ENCODE assay signal across 10 cellular contexts in the genomic region with DNA sequence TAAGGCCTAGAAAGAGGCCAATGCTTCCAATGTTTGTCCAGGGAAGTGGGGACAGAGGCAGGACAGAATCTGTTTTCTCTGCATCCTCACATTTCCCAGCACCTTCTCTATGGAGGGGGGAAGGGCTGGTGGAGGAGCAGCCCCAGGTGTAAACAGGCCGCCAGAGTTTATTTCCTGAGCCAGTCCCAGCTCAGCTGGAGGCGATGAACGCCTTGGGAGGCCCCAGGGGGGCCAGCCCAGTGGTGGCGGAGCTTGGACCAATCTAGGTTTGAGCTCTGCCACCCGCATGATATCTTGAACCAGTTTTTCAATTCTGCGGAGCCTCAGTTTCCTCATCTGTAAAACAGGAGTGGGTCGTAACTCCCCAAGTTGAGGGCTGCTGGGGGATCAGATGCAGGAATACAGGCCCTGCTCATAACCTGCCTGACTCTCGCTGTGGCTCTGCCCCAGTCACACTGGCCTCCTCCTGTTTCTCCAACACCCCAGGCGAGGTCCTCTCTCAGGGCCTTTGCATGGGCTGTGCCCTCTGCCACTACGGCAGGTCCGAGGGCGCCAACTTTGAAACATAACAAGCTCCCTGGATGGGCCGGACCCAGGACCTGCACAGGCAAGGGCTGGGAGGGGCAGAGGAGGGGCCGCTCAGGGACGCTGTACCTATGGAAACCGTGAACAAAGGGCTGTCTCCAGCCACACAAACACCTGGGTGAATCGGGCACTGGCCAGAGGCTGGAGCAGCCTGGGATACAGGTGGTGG. TPM values are rescaled to one million over a fixed set of nuclear protein-coding genes. Genes with fewer than 3 reads are reported as not detected.
DNase-seq lines count a peak whose midpoint lies in the region; ATAC-seq, FAIRE-seq and TF ChIP-seq lines count a peak whose summit lies in the region.
"Had no signal": no experiment of that assay in that cellular context is flagged by ENCODE, and none has a peak within 500 bp of the region (broad histone marks: within the 10 kb centered on the region; RNA-seq: fewer than 3 reads in every experiment).

No MANE protein-coding gene starts in this region.

- H3K9ac ChIP-seq in HepG2 (ENCODE audit: insufficient read depth, low read depth, low read length), result peak overlapping the region; percentile 98

- peaks cover 31% of the 10 kb centered on the region for H3K4me1 Mint-ChIP-seq in activated T-cell treated with anti-CD3 and anti-CD28 coated beads, Interleukin-2, amount 50 U/mL, for 24 hours (ENCODE audit: low read depth)
- peaks cover 18% of the 10 kb centered on the region for H3K4me1 Mint-ChIP-seq in activated T-helper 2 cell treated with anti-CD3 and anti-CD28 coated beads, Interferon-gamma antibody, Interleukin-2, Interleukin-4, amounts not matched to agents 10 μg/mL and 5 μg/mL and 100 μg/mL, durations not matched to agents 14 hours and 24 hours and 36 hours (ENCODE audit: low read depth)

- TF ChIP-seq CTCF in HepG2 (CRISPR knock-in tag; IDR thresholded peaks at IDR 0.05), result no peak

- no peak overlapping the region for H2AFZ ChIP-seq in HepG2 (ENCODE audit: low read length)

- TF ChIP-seq EP300 in HepG2 (IDR thresholded peaks at IDR 0.05; ENCODE audit: low read depth in 2 of 2, low read length in 2 of 2), result no peak
- no peak for TF ChIP-seq EP300 in HepG2 (CRISPR knock-in tag; IDR thresholded peaks at IDR 0.05; ENCODE audit: borderline replicate concordance)

- no peaks in the 10 kb centered on the region for H3K36me3 ChIP-seq in HepG2 (replicated peaks in 1 of 2; ENCODE audit: control insufficient read depth in 1 of 2, insufficient read depth in 2 of 2, low read length in 2 of 2)
- H3K36me3 ChIP-seq in thymus (ENCODE audit: control insufficient read depth, insufficient read depth), result no peaks in the 10 kb centered on the region

- 9% methylated on average over 4 of the region's 17 CpGs for WGBS in HepG2 (ENCODE audit: low lambda C conversion rate)
- WGBS in thymus, result 78% methylated on average over 17 of the region's 17 CpGs

- no peak for FAIRE-seq in HepG2 (lab: Jason Lieb, UNC)
- FAIRE-seq: G401.6 had no signal

- no peaks in the 10 kb centered on the region for H3K27me3 Mint-ChIP-seq in activated T-cell treated with anti-CD3 and anti-CD28 coated beads, Interleukin-2, amount 50 U/mL, for 24 hours
- no peaks in the 10 kb centered on the region for H3K27me3 Mint-ChIP-seq in activated T-helper 2 cell treated with anti-CD3 and anti-CD28 coated beads, Interferon-gamma antibody, Interleukin-2, Interleukin-4, amounts not matched to agents 10 μg/mL and 5 μg/mL and 100 μg/mL, durations not matched to agents 14 hours and 24 hours and 36 hours (ENCODE audit: low read depth)

- POLR2A ChIA-PET in HepG2 (lab: Yijun Ruan, JAX), result interaction anchor here (0.9 to 1.4 kb wide), 3 partner anchors 31 to 77 kb away, joined by 3 read pairs; no protein-coding TSS in a partner anchor

- peak; percentile 65 for ATAC-seq in HepG2
- ATAC-seq in GM21360 (IDR thresholded peaks at IDR 0.05; ENCODE audit: unreplicated experiment), result no peak
- ATAC-seq in HG02852 (IDR thresholded peaks at IDR 0.05; ENCODE audit: unreplicated experiment), result no peak

- H4K20me1 ChIP-seq in HepG2 (ENCODE audit: insufficient read depth, low read length), result peaks cover 9% of the 10 kb centered on the region; the same call in 1 of the 2 replicates

- 0 out of 4 replicates have a peak, but pooled peaks of 1 of the 2 experiments have one; percentile 10 for TF ChIP-seq POLR2A in HepG2 (IDR thresholded peaks at IDR 0.05; ENCODE audit: insufficient read depth in 1 of 2, low read depth in 2 of 2, low read length in 2 of 2)

- intact Hi-C loops in activated T-helper 2 cell treated with anti-CD3 and anti-CD28 coated beads, Interferon-gamma antibody, Interleukin-2, Interleukin-4, amounts not matched to agents 10 μg/mL and 5 μg/mL and 100 μg/mL, durations not matched to agents 14 hours and 24 hours and 36 hours (cut with micrococcal nuclease), result no loop called here
- intact Hi-C loops in HepG2 (cut with micrococcal nuclease; ENCODE audit: unreplicated experiment), result no loop called here

- H3K79me2 ChIP-seq in HepG2 (ENCODE audit: insufficient read depth, low read length), result peaks cover 33% of the 10 kb centered on the region

- peak overlapping the region; percentile 74 for H3K4me2 ChIP-seq in HepG2 (ENCODE audit: low read depth, low read length)

- peaks cover 3% of the 10 kb centered on the region for H3K36me3 Mint-ChIP-seq in activated T-cell treated with anti-CD3 and anti-CD28 coated beads, Interleukin-2, amount 50 U/mL, for 24 hours (ENCODE audit: low read depth)
- H3K36me3 Mint-ChIP-seq in activated T-helper 2 cell treated with anti-CD3 and anti-CD28 coated beads, Interferon-gamma antibody, Interleukin-2, Interleukin-4, amounts not matched to agents 10 μg/mL and 5 μg/mL and 100 μg/mL, durations not matched to agents 14 hours and 24 hours and 36 hours (ENCODE audit: low read depth), result peaks cover 2% of the 10 kb centered on the region

- in situ Hi-C loops in HepG2 (cut with HindIII; ENCODE audit: extremely low pct_ligation_motif_present, low pct_unique_long_range_greater_than_20kb), result no loop called here

- H3K27me3 ChIP-seq in HepG2 (ENCODE audit: control insufficient read depth in 1 of 2, insufficient read depth in 2 of 2, low read length in 2 of 2), result no peaks in the 10 kb centered on the region; a peak in 1 of 5 replicates
- H3K27me3 ChIP-seq in thymus (ENCODE audit: control insufficient read depth, insufficient read depth), result peaks cover 2% of the 10 kb centered on the region

- no peak for TF ChIP-seq RAD21 in HepG2 (CRISPR knock-in tag; IDR thresholded peaks at IDR 0.05)

- H3K4me3 Mint-ChIP-seq in activated T-cell treated with anti-CD3 and anti-CD28 coated beads, Interleukin-2, amount 50 U/mL, for 24 hours, result peak overlapping the region; percentile 89
- H3K4me3 Mint-ChIP-seq in activated T-helper 2 cell treated with anti-CD3 and anti-CD28 coated beads, Interferon-gamma antibody, Interleukin-2, Interleukin-4, amounts not matched to agents 10 μg/mL and 5 μg/mL and 100 μg/mL, durations not matched to agents 14 hours and 24 hours and 36 hours (ENCODE audit: low read depth), result peak overlapping the region; percentile 100

- H3K27ac Mint-ChIP-seq in activated T-cell treated with anti-CD3 and anti-CD28 coated beads, Interleukin-2, amount 50 U/mL, for 24 hours, result peak overlapping the region; percentile 88
- H3K27ac Mint-ChIP-seq in activated T-helper 2 cell treated with anti-CD3 and anti-CD28 coated beads, Interferon-gamma antibody, Interleukin-2, Interleukin-4, amounts not matched to agents 10 μg/mL and 5 μg/mL and 100 μg/mL, durations not matched to agents 14 hours and 24 hours and 36 hours, result no peak overlapping the region

- peak overlapping the region; percentile 90 for H3K27ac ChIP-seq in HepG2 (ENCODE audit: extremely low read length, insufficient read depth, low read length)
- H3K27ac ChIP-seq in thymus (ENCODE audit: low read depth), result peak overlapping the region; percentile 2
- no peak overlapping the region for H3K27ac ChIP-seq in caudate nucleus (ENCODE audit: low read depth, low read length)
- H3K27ac ChIP-seq: epithelial cell of prostate had no signal

- H3K4me3 ChIP-seq in HepG2 (replicated peaks in 1 of 3; ENCODE audit: insufficient read depth in 1 of 3, low read depth in 2 of 3, low read length in 3 of 3) (peak overlapping the region; percentile 80 to 99 (median 98)), thymus (ENCODE audit: low read length) (peak overlapping the region; percentile 86)

- H3K9me3 ChIP-seq in HepG2 (ENCODE audit: low read length), result no peaks in the 10 kb centered on the region
- H3K9me3 ChIP-seq in thymus (ENCODE audit: control insufficient read depth), result no peaks in the 10 kb centered on the region

- CTCF ChIA-PET in HepG2 (lab: Yijun Ruan, JAX; ENCODE audit: low intra/inter-chr PET ratio, low total read pairs), result no interaction called here

- DNase-seq in activated T-cell treated with anti-CD3 and anti-CD28 coated beads, Interleukin-2, amount 50 U/mL, for 24 hours, result no peak
- no peak for DNase-seq in activated T-cell treated with anti-CD3 and anti-CD28 coated beads for 4 hours
- no peak for DNase-seq in activated T-helper 2 cell treated with anti-CD3 and anti-CD28 coated beads, Interferon-gamma antibody, Interleukin-2, Interleukin-4, amounts not matched to agents 10 μg/mL and 5 μg/mL and 100 μg/mL, durations not matched to agents 14 hours and 24 hours and 36 hours (ENCODE audit: low spot score)
- DNase-seq in HepG2 (ENCODE audit: low spot score), result peak; percentile 66
- DNase-seq in caudate nucleus (lab: John Stamatoyannopoulos, UW), result no peak

- BruUV-seq in HepG2 (replicated peaks; lab: Mats Ljungman, UMichigan), result TSS peak; percentile 62

- H3K4me1 ChIP-seq in HepG2 (ENCODE audit: insufficient read depth, low read length) (peaks cover 38% of the 10 kb centered on the region), thymus (ENCODE audit: control insufficient read depth, insufficient read depth, low read length) (peaks cover 17% of the 10 kb centered on the region)

- H3K9me3 Mint-ChIP-seq in activated T-cell treated with anti-CD3 and anti-CD28 coated beads, Interleukin-2, amount 50 U/mL, for 24 hours, result no peaks in the 10 kb centered on the region
- H3K9me3 Mint-ChIP-seq in activated T-helper 2 cell treated with anti-CD3 and anti-CD28 coated beads, Interferon-gamma antibody, Interleukin-2, Interleukin-4, amounts not matched to agents 10 μg/mL and 5 μg/mL and 100 μg/mL, durations not matched to agents 14 hours and 24 hours and 36 hours, result no peaks in the 10 kb centered on the region

RNA-seq across cellular contexts. Expression of a gene that starts 1.1 kb away (rescaled TPM):
- 16.1 and 16.9 TPM in 2 replicates for total RNA-seq in activated T-helper 2 cell treated with anti-CD3 and anti-CD28 coated beads, Interferon-gamma antibody, Interleukin-2, Interleukin-4, amounts not matched to agents 10 μg/mL and 5 μg/mL and 100 μg/mL, durations not matched to agents 14 hours and 24 hours and 36 hours
- total RNA-seq in HepG2 (2016; rRNA removed; fragmentation: Illumina TruSeq; extraction: Trizol), result 18.9 and 21.4 TPM in 2 replicates
- 5.7 and 6.2 TPM in 2 replicates for total RNA-seq in HepG2 (2016; cell fraction: cytosol; rRNA removed; fragmentation: Illumina TruSeq; extraction: Trizol; ENCODE audit: low read depth)
- 15.8 and 20.8 TPM in 2 replicates for total RNA-seq in HepG2 (2016; cell fraction: insoluble cytoplasmic fraction; rRNA removed; fragmentation: Illumina TruSeq; extraction: Trizol)
- total RNA-seq in HepG2 (2016; cell fraction: membrane; rRNA removed; fragmentation: Illumina TruSeq; extraction: Trizol), result 17.1 and 17.6 TPM in 2 replicates
- 9.7 and 12.6 TPM in 2 replicates for total RNA-seq in HepG2 (2016; cell fraction: nucleus; rRNA removed; fragmentation: Illumina TruSeq; extraction: Trizol)
- polyA plus RNA-seq in HepG2 (2011; rRNA removed) (13.4 and 14.2 TPM in 2 replicates), thymus (6.9 TPM)
- polyA plus RNA-seq in HepG2 (2011; cell fraction: cytosol; rRNA removed), result 16.1 and 16.8 TPM in 2 replicates
- polyA plus RNA-seq in HepG2 (2011; cell fraction: nucleus; rRNA removed), result 7.6 and 8.4 TPM in 2 replicates
- polyA plus RNA-seq in HepG2 (2012), result 11.6 and 15.1 TPM in 2 replicates
- polyA plus RNA-seq in HepG2 (2016; cell fraction: cytosol; fragmentation: Illumina TruSeq; extraction: Trizol; ENCODE audit: low read depth), result 5.3 and 5.7 TPM in 2 replicates
- polyA plus RNA-seq in HepG2 (2016; cell fraction: insoluble cytoplasmic fraction; fragmentation: Illumina TruSeq; extraction: Trizol; ENCODE audit: low read depth), result 20.0 and 23.7 TPM in 2 replicates
- 13.6 and 14.4 TPM in 2 replicates for polyA plus RNA-seq in HepG2 (2016; cell fraction: membrane; fragmentation: Illumina TruSeq; extraction: Trizol; ENCODE audit: low read depth)
- polyA plus RNA-seq in HepG2 (2016; cell fraction: nucleus; fragmentation: Illumina TruSeq; extraction: Trizol; ENCODE audit: insufficient read depth, low read depth), result 15.4 and 17.2 TPM in 2 replicates
- polyA minus RNA-seq in HepG2 (2011; rRNA and poly(A)+ RNA removed; ENCODE audit: low replicate concordance), result 2.7 and 20.5 TPM in 2 replicates
- 10.1 and 10.4 TPM in 2 replicates for polyA minus RNA-seq in HepG2 (2011; cell fraction: cytosol; rRNA and poly(A)+ RNA removed)
- polyA minus RNA-seq in HepG2 (2011; cell fraction: nucleus; rRNA and poly(A)+ RNA removed), result 8.8 and 9.0 TPM in 2 replicates

RNA-seq across cellular contexts. Expression of a gene that starts 29.7 kb away (rescaled TPM):
- 105 and 110 TPM in 2 replicates for total RNA-seq in activated T-helper 2 cell treated with anti-CD3 and anti-CD28 coated beads, Interferon-gamma antibody, Interleukin-2, Interleukin-4, amounts not matched to agents 10 μg/mL and 5 μg/mL and 100 μg/mL, durations not matched to agents 14 hours and 24 hours and 36 hours
- 51.2 and 116 TPM in 2 replicates for total RNA-seq in HepG2 (2016; rRNA removed; fragmentation: Illumina TruSeq; extraction: Trizol)
- total RNA-seq in HepG2 (2016; cell fraction: cytosol; rRNA removed; fragmentation: Illumina TruSeq; extraction: Trizol; ENCODE audit: low read depth), result 22.6 and 23.9 TPM in 2 replicates
- 51.8 and 121 TPM in 2 replicates for total RNA-seq in HepG2 (2016; cell fraction: insoluble cytoplasmic fraction; rRNA removed; fragmentation: Illumina TruSeq; extraction: Trizol)
- 39.4 and 44.5 TPM in 2 replicates for total RNA-seq in HepG2 (2016; cell fraction: membrane; rRNA removed; fragmentation: Illumina TruSeq; extraction: Trizol)
- total RNA-seq in HepG2 (2016; cell fraction: nucleus; rRNA removed; fragmentation: Illumina TruSeq; extraction: Trizol), result 80.0 and 98.1 TPM in 2 replicates
- polyA plus RNA-seq in HepG2 (2011; rRNA removed), result 195 and 198 TPM in 2 replicates
- 230 and 342 TPM in 2 replicates for polyA plus RNA-seq in HepG2 (2011; cell fraction: cytosol; rRNA removed)
- polyA plus RNA-seq in HepG2 (2011; cell fraction: nucleus; rRNA removed), result 115 and 125 TPM in 2 replicates
- 153 and 214 TPM in 2 replicates for polyA plus RNA-seq in HepG2 (2012)
- polyA plus RNA-seq in HepG2 (2016; cell fraction: cytosol; fragmentation: Illumina TruSeq; extraction: Trizol; ENCODE audit: low read depth), result 30.7 and 35.4 TPM in 2 replicates
- 58.1 and 61.6 TPM in 2 replicates for polyA plus RNA-seq in HepG2 (2016; cell fraction: insoluble cytoplasmic fraction; fragmentation: Illumina TruSeq; extraction: Trizol; ENCODE audit: low read depth)
- 39.4 and 41.3 TPM in 2 replicates for polyA plus RNA-seq in HepG2 (2016; cell fraction: membrane; fragmentation: Illumina TruSeq; extraction: Trizol; ENCODE audit: low read depth)
- polyA plus RNA-seq in HepG2 (2016; cell fraction: nucleus; fragmentation: Illumina TruSeq; extraction: Trizol; ENCODE audit: insufficient read depth, low read depth), result 174 and 190 TPM in 2 replicates
- 65.4 and 78.5 TPM in 2 replicates for polyA minus RNA-seq in HepG2 (2011; rRNA and poly(A)+ RNA removed; ENCODE audit: low replicate concordance)
- polyA minus RNA-seq in HepG2 (2011; cell fraction: cytosol; rRNA and poly(A)+ RNA removed), result 53.5 and 66.5 TPM in 2 replicates
- 27.7 and 29.1 TPM in 2 replicates for polyA minus RNA-seq in HepG2 (2011; cell fraction: nucleus; rRNA and poly(A)+ RNA removed)
- 53.5 TPM for polyA plus RNA-seq in thymus
